1 cellular context compared by ENCODE assay signal in genomic region chr6:63391203-63391970, GRCh38.
A peak's percentile ranks its signal among the peaks of the same experiment; 100 is the strongest.
TF ChIP-seq lines count a peak whose summit lies in the region.

No MANE protein-coding gene starts in this region.

TF ChIP-seq in HepG2, 621 proteins besides CTCF, POLR2A, EP300 and RAD21 (continued from another document and continues in another):
- TF ChIP-seq, protein P1, sequence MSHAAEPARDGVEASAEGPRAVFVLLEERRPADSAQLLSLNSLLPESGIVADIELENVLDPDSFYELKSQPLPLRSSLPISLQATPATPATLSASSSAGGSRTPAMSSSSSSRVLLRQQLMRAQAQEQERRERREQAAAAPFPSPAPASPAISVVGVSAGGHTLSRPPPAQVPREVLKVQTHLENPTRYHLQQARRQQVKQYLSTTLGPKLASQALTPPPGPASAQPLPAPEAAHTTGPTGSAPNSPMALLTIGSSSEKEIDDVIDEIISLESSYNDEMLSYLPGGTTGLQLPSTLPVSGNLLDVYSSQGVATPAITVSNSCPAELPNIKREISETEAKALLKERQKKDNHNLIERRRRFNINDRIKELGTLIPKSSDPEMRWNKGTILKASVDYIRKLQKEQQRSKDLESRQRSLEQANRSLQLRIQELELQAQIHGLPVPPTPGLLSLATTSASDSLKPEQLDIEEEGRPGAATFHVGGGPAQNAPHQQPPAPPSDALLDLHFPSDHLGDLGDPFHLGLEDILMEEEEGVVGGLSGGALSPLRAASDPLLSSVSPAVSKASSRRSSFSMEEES (CRISPR knock-in tag; IDR thresholded peaks at IDR 0.05), result peak; percentile 99
- TF ChIP-seq MIER2 (CRISPR knock-in tag; IDR thresholded peaks at IDR 0.05) (peak; percentile 90), PHB2 (IDR thresholded peaks at IDR 0.05; ENCODE audit: partially characterized antibody) (no peak), NR3C1 (CRISPR knock-in tag; IDR thresholded peaks at IDR 0.05) (no peak), PLRG1 (conservative IDR thresholded peaks at IDR 0.05) (no peak), TOE1 (CRISPR knock-in tag; IDR thresholded peaks at IDR 0.05) (peak; percentile 97), GATAD2A (CRISPR knock-in tag; IDR thresholded peaks at IDR 0.05) (peak; percentile 100), PHF8 (CRISPR knock-in tag; IDR thresholded peaks at IDR 0.05) (peak; percentile 59), E2F1 (CRISPR knock-in tag; IDR thresholded peaks at IDR 0.05) (peak; percentile 74; the same call in 1 of the 2 replicates), ISX (CRISPR knock-in tag; conservative IDR thresholded peaks at IDR 0.05) (no peak), RAD51 (IDR thresholded peaks at IDR 0.05; ENCODE audit: borderline replicate concordance) (peak; percentile 68), WIZ (CRISPR knock-in tag; IDR thresholded peaks at IDR 0.05) (no peak), HES4 (CRISPR knock-in tag; IDR thresholded peaks at IDR 0.05; ENCODE audit: borderline replicate concordance) (no peak), HIC2 (CRISPR knock-in tag; IDR thresholded peaks at IDR 0.05; ENCODE audit: low read depth) (peak; percentile 67; the same call in 1 of the 2 replicates), ZNF333 (CRISPR knock-in tag; IDR thresholded peaks at IDR 0.05; ENCODE audit: borderline replicate concordance) (no peak), STAT5B (CRISPR knock-in tag; IDR thresholded peaks at IDR 0.05) (peak; percentile 92; the same call in 1 of the 2 replicates), ZNF878 (CRISPR knock-in tag; IDR thresholded peaks at IDR 0.05) (peak; percentile 98), ZMAT5 (CRISPR knock-in tag; IDR thresholded peaks at IDR 0.05; ENCODE audit: borderline replicate concordance, low read depth) (no peak), MLXIP (CRISPR knock-in tag; IDR thresholded peaks at IDR 0.05; ENCODE audit: borderline replicate concordance) (no peak), ZSCAN22 (CRISPR knock-in tag; IDR thresholded peaks at IDR 0.05) (no peak), HOXA5 (CRISPR knock-in tag; IDR thresholded peaks at IDR 0.05) (peak; percentile 82), FOXA1 (IDR thresholded peaks at IDR 0.05) (peak; percentile 97), FOXA1 (CRISPR knock-in tag; IDR thresholded peaks at IDR 0.05) (peak; percentile 100), SSRP1 (CRISPR knock-in tag; IDR thresholded peaks at IDR 0.05) (peak; percentile 94; the same call in 1 of the 2 replicates), TBP (CRISPR knock-in tag; IDR thresholded peaks at IDR 0.05) (no peak), ZNF260 (CRISPR knock-in tag; IDR thresholded peaks at IDR 0.05; ENCODE audit: borderline replicate concordance, low read depth) (no peak), CSRNP2 (CRISPR knock-in tag; conservative IDR thresholded peaks at IDR 0.05; ENCODE audit: low read depth) (no peak), EHMT2 (IDR thresholded peaks at IDR 0.05; ENCODE audit: borderline replicate concordance, low read depth, low read length) (peak; percentile 91; the same call in 1 of the 2 replicates), ZNF557 (CRISPR knock-in tag; IDR thresholded peaks at IDR 0.05) (peak; percentile 88; the same call in 1 of the 2 replicates), DNMT1 (CRISPR knock-in tag; IDR thresholded peaks at IDR 0.05) (peak; percentile 30; the same call in 1 of the 2 replicates), SMAD9 (CRISPR knock-in tag; IDR thresholded peaks at IDR 0.05) (no peak; the same call in 1 of the 2 replicates), TRIM22 (IDR thresholded peaks at IDR 0.05) (no peak), ZNF414 (CRISPR knock-in tag; IDR thresholded peaks at IDR 0.05) (0 out of 2 replicates have a peak, but pooled peaks have one; percentile 36), KLF15 (CRISPR knock-in tag; IDR thresholded peaks at IDR 0.05; ENCODE audit: borderline replicate concordance) (peak; percentile 29; the same call in 1 of the 2 replicates), ZNF549 (CRISPR knock-in tag; IDR thresholded peaks at IDR 0.05) (peak; percentile 58; the same call in 1 of the 2 replicates)
- TF ChIP-seq, protein P2, sequence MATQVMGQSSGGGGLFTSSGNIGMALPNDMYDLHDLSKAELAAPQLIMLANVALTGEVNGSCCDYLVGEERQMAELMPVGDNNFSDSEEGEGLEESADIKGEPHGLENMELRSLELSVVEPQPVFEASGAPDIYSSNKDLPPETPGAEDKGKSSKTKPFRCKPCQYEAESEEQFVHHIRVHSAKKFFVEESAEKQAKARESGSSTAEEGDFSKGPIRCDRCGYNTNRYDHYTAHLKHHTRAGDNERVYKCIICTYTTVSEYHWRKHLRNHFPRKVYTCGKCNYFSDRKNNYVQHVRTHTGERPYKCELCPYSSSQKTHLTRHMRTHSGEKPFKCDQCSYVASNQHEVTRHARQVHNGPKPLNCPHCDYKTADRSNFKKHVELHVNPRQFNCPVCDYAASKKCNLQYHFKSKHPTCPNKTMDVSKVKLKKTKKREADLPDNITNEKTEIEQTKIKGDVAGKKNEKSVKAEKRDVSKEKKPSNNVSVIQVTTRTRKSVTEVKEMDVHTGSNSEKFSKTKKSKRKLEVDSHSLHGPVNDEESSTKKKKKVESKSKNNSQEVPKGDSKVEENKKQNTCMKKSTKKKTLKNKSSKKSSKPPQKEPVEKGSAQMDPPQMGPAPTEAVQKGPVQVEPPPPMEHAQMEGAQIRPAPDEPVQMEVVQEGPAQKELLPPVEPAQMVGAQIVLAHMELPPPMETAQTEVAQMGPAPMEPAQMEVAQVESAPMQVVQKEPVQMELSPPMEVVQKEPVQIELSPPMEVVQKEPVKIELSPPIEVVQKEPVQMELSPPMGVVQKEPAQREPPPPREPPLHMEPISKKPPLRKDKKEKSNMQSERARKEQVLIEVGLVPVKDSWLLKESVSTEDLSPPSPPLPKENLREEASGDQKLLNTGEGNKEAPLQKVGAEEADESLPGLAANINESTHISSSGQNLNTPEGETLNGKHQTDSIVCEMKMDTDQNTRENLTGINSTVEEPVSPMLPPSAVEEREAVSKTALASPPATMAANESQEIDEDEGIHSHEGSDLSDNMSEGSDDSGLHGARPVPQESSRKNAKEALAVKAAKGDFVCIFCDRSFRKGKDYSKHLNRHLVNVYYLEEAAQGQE (IDR thresholded peaks at IDR 0.05; ENCODE audit: borderline replicate concordance in 1 of 2, low read depth in 1 of 2, low read length in 2 of 2), result peak in 1 of 2 experiments; percentile 69; a peak in 1 of 4 replicates
- TF ChIP-seq, protein P3, sequence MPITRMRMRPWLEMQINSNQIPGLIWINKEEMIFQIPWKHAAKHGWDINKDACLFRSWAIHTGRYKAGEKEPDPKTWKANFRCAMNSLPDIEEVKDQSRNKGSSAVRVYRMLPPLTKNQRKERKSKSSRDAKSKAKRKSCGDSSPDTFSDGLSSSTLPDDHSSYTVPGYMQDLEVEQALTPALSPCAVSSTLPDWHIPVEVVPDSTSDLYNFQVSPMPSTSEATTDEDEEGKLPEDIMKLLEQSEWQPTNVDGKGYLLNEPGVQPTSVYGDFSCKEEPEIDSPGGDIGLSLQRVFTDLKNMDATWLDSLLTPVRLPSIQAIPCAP (CRISPR knock-in tag; IDR thresholded peaks at IDR 0.05; ENCODE audit: low read depth), result no peak
- TF ChIP-seq, protein P4, sequence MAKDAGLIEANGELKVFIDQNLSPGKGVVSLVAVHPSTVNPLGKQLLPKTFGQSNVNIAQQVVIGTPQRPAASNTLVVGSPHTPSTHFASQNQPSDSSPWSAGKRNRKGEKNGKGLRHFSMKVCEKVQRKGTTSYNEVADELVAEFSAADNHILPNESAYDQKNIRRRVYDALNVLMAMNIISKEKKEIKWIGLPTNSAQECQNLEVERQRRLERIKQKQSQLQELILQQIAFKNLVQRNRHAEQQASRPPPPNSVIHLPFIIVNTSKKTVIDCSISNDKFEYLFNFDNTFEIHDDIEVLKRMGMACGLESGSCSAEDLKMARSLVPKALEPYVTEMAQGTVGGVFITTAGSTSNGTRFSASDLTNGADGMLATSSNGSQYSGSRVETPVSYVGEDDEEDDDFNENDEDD (CRISPR knock-in tag; IDR thresholded peaks at IDR 0.05; ENCODE audit: borderline replicate concordance), result peak; percentile 99
- TF ChIP-seq, protein P5, sequence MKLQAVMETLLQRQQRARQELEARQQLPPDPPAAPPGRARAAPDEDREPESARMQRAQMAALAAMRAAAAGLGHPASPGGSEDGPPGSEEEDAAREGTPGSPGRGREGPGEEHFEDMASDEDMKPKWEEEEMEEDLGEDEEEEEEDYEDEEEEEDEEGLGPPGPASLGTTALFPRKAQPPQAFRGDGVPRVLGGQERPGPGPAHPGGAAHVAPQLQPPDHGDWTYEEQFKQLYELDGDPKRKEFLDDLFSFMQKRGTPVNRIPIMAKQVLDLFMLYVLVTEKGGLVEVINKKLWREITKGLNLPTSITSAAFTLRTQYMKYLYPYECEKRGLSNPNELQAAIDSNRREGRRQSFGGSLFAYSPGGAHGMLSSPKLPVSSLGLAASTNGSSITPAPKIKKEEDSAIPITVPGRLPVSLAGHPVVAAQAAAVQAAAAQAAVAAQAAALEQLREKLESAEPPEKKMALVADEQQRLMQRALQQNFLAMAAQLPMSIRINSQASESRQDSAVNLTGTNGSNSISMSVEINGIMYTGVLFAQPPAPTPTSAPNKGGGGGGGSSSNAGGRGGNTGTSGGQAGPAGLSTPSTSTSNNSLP (IDR thresholded peaks at IDR 0.05; ENCODE audit: low read depth, low read length), result peak; percentile 41; the same call in 1 of the 2 replicates
